Comparison of ENCODE assay signal across 26 cellular contexts in genomic region chr9:108582716-108583115, GRCh38.
"Had no signal": no experiment of that assay in that cellular context is flagged by ENCODE, and none has a peak within 500 bp of the region (broad histone marks: within the 10 kb centered on the region; RNA-seq: fewer than 3 reads in every experiment).

No MANE protein-coding gene starts in this region.

- H3K27me3 ChIP-seq: SJSA1 had no signal

- H3K4me3 ChIP-seq: adrenal gland, SJSA1 had no signal

- H3K4me1 ChIP-seq: adrenal gland, SJSA1 had no signal

- ATAC-seq: activated CD8-positive, alpha-beta T cell treated with anti-CD3 and anti-CD28 coated beads, Interleukin-2, amount 10 ng/mL, durations not matched to agents 7 days and 5 days; Right ventricle myocardium inferior; SK-N-SH treated with all-trans-retinoic acid at 6 μM for 48 hours; WTC11 had no signal

- DNase-seq: activated CD4-positive, alpha-beta T cell treated with anti-CD3 and anti-CD28 coated beads for 48 hours; activated CD4-positive, alpha-beta T cell treated with anti-CD3 and anti-CD28 coated beads, Interleukin-2, amount 50 U/mL, for 4 hours; activated CD4-positive, CD25-positive, alpha-beta regulatory T cell treated with anti-CD3 and anti-CD28 coated beads, Interleukin-2, amount 50 U/mL, for 72 hours; activated CD8-positive, alpha-beta memory T cell treated with anti-CD3 and anti-CD28 coated beads, Interleukin-2, amount 50 U/mL, for 48 hours; activated CD8-positive, alpha-beta T cell treated with anti-CD3 and anti-CD28 coated beads, Interleukin-2, amount 10 ng/mL, durations not matched to agents 7 days and 5 days; activated naive CD4-positive, alpha-beta T cell treated with anti-CD3 and anti-CD28 coated beads, Interleukin-2, amount 50 U/mL, for 16 hours; activated naive CD8-positive, alpha-beta T cell treated with anti-CD3 and anti-CD28 coated beads, Interleukin-2, amount 10 ng/mL, durations not matched to agents 7 days and 5 days; activated T-cell treated with anti-CD3 and anti-CD28 coated beads, Interleukin-2, amount 50 U/mL, for 1 hour; adrenal gland; anterior cingulate cortex; cerebellar nuclear complex; Karpas-422; NCI-H1105 treated with DMSO at 0.1 percent for 48 hours; NCI-H1436 treated with DMSO at 0.1 percent for 48 hours; NCI-H187 treated with DMSO at 0.1 percent for 48 hours; NCI-H2081 treated with DMSO at 0.1 percent for 48 hours; NCI-H2171; NCI-H2227 treated with DMSO at 0.1 percent for 48 hours; NCI-H526; NCI-H82; RPMI8226; SW 1271 had no signal

- H3K27ac ChIP-seq: adrenal gland, SJSA1 had no signal

- H3K36me3 ChIP-seq: adrenal gland, SJSA1 had no signal

- H3K9me3 ChIP-seq: adrenal gland, SJSA1 had no signal
